ENCODE assay signal across 21 cellular contexts in the genomic region with DNA sequence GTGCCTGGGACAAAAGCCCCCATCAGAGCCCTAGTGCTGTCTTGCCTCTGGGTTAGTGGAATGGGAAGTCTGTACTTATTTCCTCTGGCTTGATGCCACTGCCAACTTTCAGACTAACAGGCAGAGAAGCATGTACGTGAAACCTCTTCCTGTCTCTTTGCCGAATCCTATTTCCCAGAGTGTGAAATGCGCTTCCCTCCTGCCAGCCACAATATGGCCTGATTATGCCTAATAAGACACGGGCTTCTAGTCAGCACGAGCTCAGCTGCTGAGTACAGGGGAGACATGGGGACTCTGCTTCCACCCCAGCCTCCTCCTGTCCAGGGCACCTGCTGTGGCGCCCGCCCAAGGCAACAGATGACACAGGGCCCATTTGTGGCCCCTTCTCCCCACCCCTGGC.
DNase-seq lines count a peak whose midpoint lies in the region; ATAC-seq and TF ChIP-seq lines count a peak whose summit lies in the region.
"Had no signal": no experiment of that assay in that cellular context is flagged by ENCODE, and none has a peak within 500 bp of the region (broad histone marks: within the 10 kb centered on the region; RNA-seq: fewer than 3 reads in every experiment).

No MANE protein-coding gene starts in this region.

- H3K4me1 ChIP-seq in IMR-90 (ENCODE audit: control insufficient read depth, insufficient read depth, low read length): peaks cover 15% of the 10 kb centered on the region

- peaks cover 6% of the 10 kb centered on the region for H3K27me3 Mint-ChIP-seq in brain
- H3K27me3 Mint-ChIP-seq in memory B cell: peaks cover 15% of the 10 kb centered on the region

- intact Hi-C loops in IMR-90 (cut with micrococcal nuclease): loop anchor here (5.0 kb wide), 1 partner anchor 101 kb away; no protein-coding TSS in a partner anchor

- peak overlapping the region; percentile 88; the same call in 1 of the 2 replicates for H2BK120ac ChIP-seq in IMR-90 (ENCODE audit: low read depth, low read length)

- H3K4me1 Mint-ChIP-seq in brain (no peaks in the 10 kb centered on the region), memory B cell (peaks cover 15% of the 10 kb centered on the region)
- H3K4me1 Mint-ChIP-seq: CD4-positive, alpha-beta memory T cell had no signal

- no peak overlapping the region; the same call in 1 of the 2 replicates for H3K23ac ChIP-seq in IMR-90 (ENCODE audit: low read depth, low read length)

- POLR2A ChIA-PET in IMR-90 (lab: Charles Lee; ENCODE audit: unreplicated experiment): no interaction called here

- H2AK9ac ChIP-seq in IMR-90 (replicated peaks; ENCODE audit: low read depth, low read length, poor library complexity): no peak overlapping the region

- no peak overlapping the region for H4K5ac ChIP-seq in IMR-90 (ENCODE audit: low read depth, low read length)

- no peak overlapping the region for H2BK5ac ChIP-seq in IMR-90 (ENCODE audit: low read depth, low read length, poor library complexity, severe bottlenecking)

- H2BK15ac ChIP-seq in IMR-90 (ENCODE audit: low read depth, low read length): peak overlapping the region; percentile 58; the same call in 1 of the 3 replicates

- peaks cover 16% of the 10 kb centered on the region for H3K27me3 ChIP-seq in IMR-90 (ENCODE audit: control insufficient read depth, insufficient read depth, low read length)
- H3K27me3 ChIP-seq: MG63 had no signal

- H3K27ac Mint-ChIP-seq in brain (peak overlapping the region in 3 of 5 experiments; percentile 66 to 87 (median 75)), memory B cell (peak overlapping the region; percentile 3)
- H3K27ac Mint-ChIP-seq: CD4-positive, alpha-beta memory T cell; HFFc6 had no signal

- H3K9me3 ChIP-seq in IMR-90 (ENCODE audit: control insufficient read depth, insufficient read depth, low read length): no peaks in the 10 kb centered on the region
- H3K9me3 ChIP-seq: MG63 had no signal

- H3K27ac ChIP-seq in IMR-90 (ENCODE audit: insufficient read depth, low read length): peak overlapping the region; percentile 71; the same call in 1 of the 2 replicates
- H3K27ac ChIP-seq: 22Rv1, SK-N-MC had no signal

- no peak overlapping the region for H3K4me3 ChIP-seq in IMR-90 (ENCODE audit: insufficient read depth, low read depth, low read length)
- H3K4me3 ChIP-seq: MG63, SK-N-MC had no signal

- H3K9ac ChIP-seq in IMR-90 (ENCODE audit: low read depth, low read length): no peak overlapping the region

- ATAC-seq in IMR-90 (ENCODE audit: low read depth): no peak
- no peak for ATAC-seq in memory B cell (ENCODE audit: low read depth)
- no peak for ATAC-seq in GM19328 (IDR thresholded peaks at IDR 0.05; ENCODE audit: unreplicated experiment)

- TF ChIP-seq CTCF in IMR-90 (conservative IDR thresholded peaks at IDR 0.05; ENCODE audit: low read depth, low read length): no peak
- no peak for TF ChIP-seq CTCF in brain (conservative IDR thresholded peaks at IDR 0.05)

- no TSS peak for BruUV-seq in IMR-90 (replicated peaks; lab: Mats Ljungman, UMichigan)

- 89% methylated on average over 3 of the region's 7 CpGs; no CpG with 5 or more reads in 1 of the 2 experiments for WGBS in IMR-90 (ENCODE audit: extremely low coverage in 2 of 2, insufficient read length in 1 of 2), 2 experiments

- TF ChIP-seq POLR2A in IMR-90 (IDR thresholded peaks at IDR 0.05; ENCODE audit: low read depth, low read length): no peak

- no peak overlapping the region for H2BK20ac ChIP-seq in IMR-90 (ENCODE audit: low read depth, low read length)

- peak overlapping the region in 1 of 5 experiments; percentile 24 for H3K4me3 Mint-ChIP-seq in brain
- H3K4me3 Mint-ChIP-seq in memory B cell: no peak overlapping the region
- H3K4me3 Mint-ChIP-seq: CD4-positive, alpha-beta memory T cell; HFFc6 had no signal

- H3K9me3 Mint-ChIP-seq in brain: no peaks in the 10 kb centered on the region
- H3K9me3 Mint-ChIP-seq in memory B cell: no peaks in the 10 kb centered on the region
- H3K9me3 Mint-ChIP-seq: CD4-positive, alpha-beta memory T cell; HFFc6; IgD-negative memory B cell had no signal

- H2AFZ ChIP-seq in IMR-90 (replicated peaks; ENCODE audit: low read length, poor library complexity): no peak overlapping the region

- H3K36me3 ChIP-seq in IMR-90 (ENCODE audit: control insufficient read depth, insufficient read depth, low read length): no peaks in the 10 kb centered on the region
- H3K36me3 ChIP-seq: MG63 had no signal

- H3K79me1 ChIP-seq in IMR-90 (ENCODE audit: low read depth in 1 of 2, low read length in 2 of 2): no peaks in the 10 kb centered on the region

- DNase-seq in DMS 273 (lab: John Stamatoyannopoulos, UW; ENCODE audit: unreplicated experiment) (peak; percentile 80), DMS 273 treated with DMSO at 0.1 percent for 48 hours (lab: John Stamatoyannopoulos, UW) (no peak), IMR-90 (no peak), memory B cell (ENCODE audit: low spot score in 2 of 2) (no peak), dermis blood vessel endothelial cell (no peak), hippocampal formation (lab: John Stamatoyannopoulos, UW) (no peak)
- DNase-seq: CD4-positive, alpha-beta memory T cell; EL; HFFc6; Kasumi-1; NCI-H1105; NCI-H1930; NCI-H526 treated with DMSO at 0.1 percent for 48 hours; OCI-M1; Right ventricle myocardium superior had no signal

- dilution Hi-C loops in IMR-90 (cut with HindIII; ENCODE audit: low sequenced_read_pairs, unreplicated experiment): no loop called here

- CTCF ChIA-PET in IMR-90 (lab: Yijun Ruan, JAX): no interaction called here

- no peak overlapping the region; the same call in 1 of the 2 replicates for H3K18ac ChIP-seq in IMR-90 (ENCODE audit: low read depth, low read length)

- H4K20me1 ChIP-seq in IMR-90 (ENCODE audit: insufficient read depth, low read length): no peaks in the 10 kb centered on the region

- H2AK5ac ChIP-seq in IMR-90 (ENCODE audit: low read depth, low read length): peak overlapping the region; percentile 64; the same call in 1 of the 2 replicates

- no peak for TF ChIP-seq RAD21 in IMR-90 (IDR thresholded peaks at IDR 0.05; ENCODE audit: low read length)

- peaks cover 5% of the 10 kb centered on the region; the same call in 1 of the 2 replicates for H3K9me1 ChIP-seq in IMR-90 (ENCODE audit: insufficient read depth, low read length)

- H3K4ac ChIP-seq in IMR-90 (ENCODE audit: low read depth, low read length): peak overlapping the region; percentile 79; the same call in 1 of the 2 replicates

- H3K36me3 Mint-ChIP-seq in brain (no peaks in the 10 kb centered on the region), memory B cell (no peaks in the 10 kb centered on the region)
- H3K36me3 Mint-ChIP-seq: CD4-positive, alpha-beta memory T cell; IgD-negative memory B cell had no signal

- no peak overlapping the region; a peak in 2 of 4 replicates for H4K8ac ChIP-seq in IMR-90 (ENCODE audit: low read depth in 2 of 2, low read length in 2 of 2)

- H3K14ac ChIP-seq in IMR-90 (replicated peaks; ENCODE audit: low read depth, low read length): no peak overlapping the region

- H4K91ac ChIP-seq in IMR-90 (ENCODE audit: insufficient read depth, low read depth, low read length): peak overlapping the region; percentile 73; the same call in 1 of the 2 replicates

- H3K56ac ChIP-seq in IMR-90 (ENCODE audit: extremely low read depth, insufficient read depth, low read length): no peak overlapping the region

- in situ Hi-C loops in IMR-90 (cut with MboI; ENCODE audit: low sequenced_read_pairs): no loop called here

- H3K4me2 ChIP-seq in IMR-90 (ENCODE audit: low read depth, low read length): no peak overlapping the region

TF ChIP-seq in IMR-90, 13 proteins besides CTCF, POLR2A, EP300 and RAD21:
- TF ChIP-seq, protein P1, sequence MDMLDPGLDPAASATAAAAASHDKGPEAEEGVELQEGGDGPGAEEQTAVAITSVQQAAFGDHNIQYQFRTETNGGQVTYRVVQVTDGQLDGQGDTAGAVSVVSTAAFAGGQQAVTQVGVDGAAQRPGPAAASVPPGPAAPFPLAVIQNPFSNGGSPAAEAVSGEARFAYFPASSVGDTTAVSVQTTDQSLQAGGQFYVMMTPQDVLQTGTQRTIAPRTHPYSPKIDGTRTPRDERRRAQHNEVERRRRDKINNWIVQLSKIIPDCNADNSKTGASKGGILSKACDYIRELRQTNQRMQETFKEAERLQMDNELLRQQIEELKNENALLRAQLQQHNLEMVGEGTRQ (IDR thresholded peaks at IDR 0.05; ENCODE audit: low read depth, low read length): no peak
- TF ChIP-seq, protein P2, sequence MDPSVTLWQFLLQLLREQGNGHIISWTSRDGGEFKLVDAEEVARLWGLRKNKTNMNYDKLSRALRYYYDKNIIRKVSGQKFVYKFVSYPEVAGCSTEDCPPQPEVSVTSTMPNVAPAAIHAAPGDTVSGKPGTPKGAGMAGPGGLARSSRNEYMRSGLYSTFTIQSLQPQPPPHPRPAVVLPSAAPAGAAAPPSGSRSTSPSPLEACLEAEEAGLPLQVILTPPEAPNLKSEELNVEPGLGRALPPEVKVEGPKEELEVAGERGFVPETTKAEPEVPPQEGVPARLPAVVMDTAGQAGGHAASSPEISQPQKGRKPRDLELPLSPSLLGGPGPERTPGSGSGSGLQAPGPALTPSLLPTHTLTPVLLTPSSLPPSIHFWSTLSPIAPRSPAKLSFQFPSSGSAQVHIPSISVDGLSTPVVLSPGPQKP (IDR thresholded peaks at IDR 0.05; ENCODE audit: borderline replicate concordance, low read depth, low read length): no peak
- no peak for TF ChIP-seq CEBPB (IDR thresholded peaks at IDR 0.05; ENCODE audit: low read depth, low read length)
